1 cellular context compared by ENCODE assay signal in the genomic region with DNA sequence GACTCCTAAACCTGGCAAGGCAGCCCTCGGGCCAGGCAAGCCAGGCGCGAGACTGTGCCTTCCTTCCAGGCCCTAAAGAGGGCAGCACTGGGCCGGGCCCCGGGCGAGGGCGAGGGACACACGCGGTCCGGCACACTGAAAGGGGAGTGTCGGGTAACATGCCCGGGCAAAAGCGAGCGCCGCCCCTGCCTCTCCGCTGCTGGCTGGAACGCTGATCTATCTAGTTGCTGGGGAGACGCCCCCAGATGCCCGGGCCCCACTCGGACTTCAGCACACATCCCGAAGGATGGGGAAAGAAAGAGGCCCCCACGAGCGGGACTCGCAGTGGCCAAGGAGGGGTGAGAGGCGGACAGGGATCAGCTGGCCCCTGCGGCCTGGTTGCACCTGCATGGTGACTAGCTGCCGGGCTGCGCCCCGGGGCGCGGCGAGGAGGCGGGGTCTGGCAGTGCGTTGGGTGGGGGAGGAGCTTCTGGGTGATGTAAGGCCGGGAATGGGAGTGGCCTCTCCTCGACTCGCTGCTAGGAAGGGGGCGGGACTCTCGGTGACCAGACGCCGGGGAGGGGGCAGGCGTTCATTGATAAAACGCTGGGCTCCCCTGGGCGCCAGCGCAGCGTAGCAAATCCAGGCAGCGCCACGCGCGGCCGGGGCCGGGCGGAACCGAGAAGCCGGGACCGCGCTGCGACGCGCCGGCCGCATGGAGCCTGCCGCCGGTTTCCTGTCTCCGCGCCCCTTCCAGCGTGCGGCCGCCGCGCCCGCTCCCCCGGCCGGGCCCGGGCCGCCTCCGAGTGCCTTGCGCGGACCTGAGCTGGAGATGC.
TF ChIP-seq lines count a peak whose summit lies in the region.

A gene (plus strand): TSS at position 608 of the 815 bp plus-strand sequence. CDS start 87 bp downstream, at position 695.

TF ChIP-seq in GM12878, 131 proteins besides CTCF, POLR2A, EP300 and RAD21 (continued from another document and continues in another):
- TF ChIP-seq, protein P1, sequence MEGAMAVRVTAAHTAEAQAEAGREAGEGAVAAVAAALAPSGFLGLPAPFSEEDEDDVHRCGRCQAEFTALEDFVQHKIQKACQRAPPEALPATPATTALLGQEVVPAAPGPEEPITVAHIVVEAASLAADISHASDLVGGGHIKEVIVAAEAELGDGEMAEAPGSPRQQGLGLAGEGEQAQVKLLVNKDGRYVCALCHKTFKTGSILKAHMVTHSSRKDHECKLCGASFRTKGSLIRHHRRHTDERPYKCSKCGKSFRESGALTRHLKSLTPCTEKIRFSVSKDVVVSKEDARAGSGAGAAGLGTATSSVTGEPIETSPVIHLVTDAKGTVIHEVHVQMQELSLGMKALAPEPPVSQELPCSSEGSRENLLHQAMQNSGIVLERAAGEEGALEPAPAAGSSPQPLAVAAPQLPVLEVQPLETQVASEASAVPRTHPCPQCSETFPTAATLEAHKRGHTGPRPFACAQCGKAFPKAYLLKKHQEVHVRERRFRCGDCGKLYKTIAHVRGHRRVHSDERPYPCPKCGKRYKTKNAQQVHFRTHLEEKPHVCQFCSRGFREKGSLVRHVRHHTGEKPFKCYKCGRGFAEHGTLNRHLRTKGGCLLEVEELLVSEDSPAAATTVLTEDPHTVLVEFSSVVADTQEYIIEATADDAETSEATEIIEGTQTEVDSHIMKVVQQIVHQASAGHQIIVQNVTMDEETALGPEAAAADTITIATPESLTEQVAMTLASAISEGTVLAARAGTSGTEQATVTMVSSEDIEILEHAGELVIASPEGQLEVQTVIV (IDR thresholded peaks at IDR 0.05; ENCODE audit: borderline replicate concordance, partially characterized antibody): no peak
- TF ChIP-seq NFYA (IDR thresholded peaks at IDR 0.05; ENCODE audit: borderline replicate concordance, low read depth, low read length) (no peak), GATAD2B (conservative IDR thresholded peaks at IDR 0.05; ENCODE audit: low read depth) (peak; percentile 69), NFXL1 (IDR thresholded peaks at IDR 0.05; ENCODE audit: borderline replicate concordance) (no peak), SMAD1 (IDR thresholded peaks at IDR 0.05; ENCODE audit: low read depth, partially characterized antibody) (peak; percentile 63), TCF12 (IDR thresholded peaks at IDR 0.05; ENCODE audit: low read depth, low read length) (peak; percentile 70; the same call in 1 of the 2 replicates), YBX1 (IDR thresholded peaks at IDR 0.05) (no peak), NR2C1 (IDR thresholded peaks at IDR 0.05) (no peak), CBX3 (IDR thresholded peaks at IDR 0.05; ENCODE audit: borderline replicate concordance, low read depth) (no peak), YY1 (IDR thresholded peaks at IDR 0.05; ENCODE audit: low read depth, low read length) (peak; percentile 55), SP1 (IDR thresholded peaks at IDR 0.05; ENCODE audit: low read depth, low read length) (peak; percentile 42), NR2F1 (conservative IDR thresholded peaks at IDR 0.05) (peak; percentile 69), NBN (IDR thresholded peaks at IDR 0.05) (peak; percentile 98), ZNF622 (IDR thresholded peaks at IDR 0.05) (no peak), RB1 (IDR thresholded peaks at IDR 0.05; ENCODE audit: borderline replicate concordance) (peak; percentile 86; the same call in 1 of the 2 replicates), FOXK2 (IDR thresholded peaks at IDR 0.05) (peak; percentile 44; the same call in 1 of the 2 replicates), RFX5 (IDR thresholded peaks at IDR 0.05; ENCODE audit: low read depth, low read length) (peak; percentile 77; the same call in 1 of the 2 replicates), EED (IDR thresholded peaks at IDR 0.05; ENCODE audit: low read depth) (peak; percentile 57; the same call in 1 of the 2 replicates), DPF2 (IDR thresholded peaks at IDR 0.05) (peak; percentile 79), NFIC (IDR thresholded peaks at IDR 0.05; ENCODE audit: low read depth, low read length) (no peak), BHLHE40 (IDR thresholded peaks at IDR 0.05; ENCODE audit: borderline replicate concordance in 1 of 2, low read depth in 2 of 2, low read length in 1 of 2) (peak in 1 of 2 experiments; percentile 74; a peak in 3 of 4 replicates), ZSCAN29 (IDR thresholded peaks at IDR 0.05) (no peak), CHD4 (IDR thresholded peaks at IDR 0.05) (no peak), ATF7 (IDR thresholded peaks at IDR 0.05; ENCODE audit: low read depth) (peak; percentile 79), EGR1 (IDR thresholded peaks at IDR 0.05; ENCODE audit: borderline replicate concordance in 1 of 2, low read depth in 2 of 2, low read length in 2 of 2) (peak in 1 of 2 experiments; percentile 28; a peak in 1 of 3 replicates), MXI1 (IDR thresholded peaks at IDR 0.05; ENCODE audit: low read depth, low read length) (peak; percentile 89), JUND (IDR thresholded peaks at IDR 0.05; ENCODE audit: low read depth, low read length) (no peak), MYC (IDR thresholded peaks at IDR 0.05; ENCODE audit: insufficient read depth, insufficient read length, insufficient replicate concordance, low read length, severe bottlenecking) (peak; percentile 73), KDM1A (IDR thresholded peaks at IDR 0.05; ENCODE audit: borderline replicate concordance) (no peak), TCF3 (IDR thresholded peaks at IDR 0.05; ENCODE audit: borderline replicate concordance, insufficient read depth, low read depth, low read length) (peak; percentile 11; the same call in 1 of the 2 replicates), POLR2AphosphoS5 (IDR thresholded peaks at IDR 0.05; ENCODE audit: low read length) (peak; percentile 88)
- TF ChIP-seq, protein P2, sequence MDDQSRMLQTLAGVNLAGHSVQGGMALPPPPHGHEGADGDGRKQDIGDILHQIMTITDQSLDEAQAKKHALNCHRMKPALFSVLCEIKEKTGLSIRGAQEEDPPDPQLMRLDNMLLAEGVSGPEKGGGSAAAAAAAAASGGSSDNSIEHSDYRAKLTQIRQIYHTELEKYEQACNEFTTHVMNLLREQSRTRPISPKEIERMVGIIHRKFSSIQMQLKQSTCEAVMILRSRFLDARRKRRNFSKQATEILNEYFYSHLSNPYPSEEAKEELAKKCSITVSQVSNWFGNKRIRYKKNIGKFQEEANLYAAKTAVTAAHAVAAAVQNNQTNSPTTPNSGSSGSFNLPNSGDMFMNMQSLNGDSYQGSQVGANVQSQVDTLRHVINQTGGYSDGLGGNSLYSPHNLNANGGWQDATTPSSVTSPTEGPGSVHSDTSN (IDR thresholded peaks at IDR 0.05; ENCODE audit: insufficient replicate concordance, low read depth, low read length): peak; percentile 11
- TF ChIP-seq, protein P3, sequence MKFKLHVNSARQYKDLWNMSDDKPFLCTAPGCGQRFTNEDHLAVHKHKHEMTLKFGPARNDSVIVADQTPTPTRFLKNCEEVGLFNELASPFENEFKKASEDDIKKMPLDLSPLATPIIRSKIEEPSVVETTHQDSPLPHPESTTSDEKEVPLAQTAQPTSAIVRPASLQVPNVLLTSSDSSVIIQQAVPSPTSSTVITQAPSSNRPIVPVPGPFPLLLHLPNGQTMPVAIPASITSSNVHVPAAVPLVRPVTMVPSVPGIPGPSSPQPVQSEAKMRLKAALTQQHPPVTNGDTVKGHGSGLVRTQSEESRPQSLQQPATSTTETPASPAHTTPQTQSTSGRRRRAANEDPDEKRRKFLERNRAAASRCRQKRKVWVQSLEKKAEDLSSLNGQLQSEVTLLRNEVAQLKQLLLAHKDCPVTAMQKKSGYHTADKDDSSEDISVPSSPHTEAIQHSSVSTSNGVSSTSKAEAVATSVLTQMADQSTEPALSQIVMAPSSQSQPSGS (IDR thresholded peaks at IDR 0.05; ENCODE audit: low read length): no peak
- TF ChIP-seq, protein P4, sequence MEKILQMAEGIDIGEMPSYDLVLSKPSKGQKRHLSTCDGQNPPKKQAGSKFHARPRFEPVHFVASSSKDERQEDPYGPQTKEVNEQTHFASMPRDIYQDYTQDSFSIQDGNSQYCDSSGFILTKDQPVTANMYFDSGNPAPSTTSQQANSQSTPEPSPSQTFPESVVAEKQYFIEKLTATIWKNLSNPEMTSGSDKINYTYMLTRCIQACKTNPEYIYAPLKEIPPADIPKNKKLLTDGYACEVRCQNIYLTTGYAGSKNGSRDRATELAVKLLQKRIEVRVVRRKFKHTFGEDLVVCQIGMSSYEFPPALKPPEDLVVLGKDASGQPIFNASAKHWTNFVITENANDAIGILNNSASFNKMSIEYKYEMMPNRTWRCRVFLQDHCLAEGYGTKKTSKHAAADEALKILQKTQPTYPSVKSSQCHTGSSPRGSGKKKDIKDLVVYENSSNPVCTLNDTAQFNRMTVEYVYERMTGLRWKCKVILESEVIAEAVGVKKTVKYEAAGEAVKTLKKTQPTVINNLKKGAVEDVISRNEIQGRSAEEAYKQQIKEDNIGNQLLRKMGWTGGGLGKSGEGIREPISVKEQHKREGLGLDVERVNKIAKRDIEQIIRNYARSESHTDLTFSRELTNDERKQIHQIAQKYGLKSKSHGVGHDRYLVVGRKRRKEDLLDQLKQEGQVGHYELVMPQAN (conservative IDR thresholded peaks at IDR 0.05): peak; percentile 86
- TF ChIP-seq, protein P5, sequence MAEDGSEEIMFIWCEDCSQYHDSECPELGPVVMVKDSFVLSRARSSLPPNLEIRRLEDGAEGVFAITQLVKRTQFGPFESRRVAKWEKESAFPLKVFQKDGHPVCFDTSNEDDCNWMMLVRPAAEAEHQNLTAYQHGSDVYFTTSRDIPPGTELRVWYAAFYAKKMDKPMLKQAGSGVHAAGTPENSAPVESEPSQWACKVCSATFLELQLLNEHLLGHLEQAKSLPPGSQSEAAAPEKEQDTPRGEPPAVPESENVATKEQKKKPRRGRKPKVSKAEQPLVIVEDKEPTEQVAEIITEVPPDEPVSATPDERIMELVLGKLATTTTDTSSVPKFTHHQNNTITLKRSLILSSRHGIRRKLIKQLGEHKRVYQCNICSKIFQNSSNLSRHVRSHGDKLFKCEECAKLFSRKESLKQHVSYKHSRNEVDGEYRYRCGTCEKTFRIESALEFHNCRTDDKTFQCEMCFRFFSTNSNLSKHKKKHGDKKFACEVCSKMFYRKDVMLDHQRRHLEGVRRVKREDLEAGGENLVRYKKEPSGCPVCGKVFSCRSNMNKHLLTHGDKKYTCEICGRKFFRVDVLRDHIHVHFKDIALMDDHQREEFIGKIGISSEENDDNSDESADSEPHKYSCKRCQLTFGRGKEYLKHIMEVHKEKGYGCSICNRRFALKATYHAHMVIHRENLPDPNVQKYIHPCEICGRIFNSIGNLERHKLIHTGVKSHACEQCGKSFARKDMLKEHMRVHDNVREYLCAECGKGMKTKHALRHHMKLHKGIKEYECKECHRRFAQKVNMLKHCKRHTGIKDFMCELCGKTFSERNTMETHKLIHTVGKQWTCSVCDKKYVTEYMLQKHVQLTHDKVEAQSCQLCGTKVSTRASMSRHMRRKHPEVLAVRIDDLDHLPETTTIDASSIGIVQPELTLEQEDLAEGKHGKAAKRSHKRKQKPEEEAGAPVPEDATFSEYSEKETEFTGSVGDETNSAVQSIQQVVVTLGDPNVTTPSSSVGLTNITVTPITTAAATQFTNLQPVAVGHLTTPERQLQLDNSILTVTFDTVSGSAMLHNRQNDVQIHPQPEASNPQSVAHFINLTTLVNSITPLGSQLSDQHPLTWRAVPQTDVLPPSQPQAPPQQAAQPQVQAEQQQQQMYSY (CRISPR knock-in tag; IDR thresholded peaks at IDR 0.05): no peak
- TF ChIP-seq, protein P6, sequence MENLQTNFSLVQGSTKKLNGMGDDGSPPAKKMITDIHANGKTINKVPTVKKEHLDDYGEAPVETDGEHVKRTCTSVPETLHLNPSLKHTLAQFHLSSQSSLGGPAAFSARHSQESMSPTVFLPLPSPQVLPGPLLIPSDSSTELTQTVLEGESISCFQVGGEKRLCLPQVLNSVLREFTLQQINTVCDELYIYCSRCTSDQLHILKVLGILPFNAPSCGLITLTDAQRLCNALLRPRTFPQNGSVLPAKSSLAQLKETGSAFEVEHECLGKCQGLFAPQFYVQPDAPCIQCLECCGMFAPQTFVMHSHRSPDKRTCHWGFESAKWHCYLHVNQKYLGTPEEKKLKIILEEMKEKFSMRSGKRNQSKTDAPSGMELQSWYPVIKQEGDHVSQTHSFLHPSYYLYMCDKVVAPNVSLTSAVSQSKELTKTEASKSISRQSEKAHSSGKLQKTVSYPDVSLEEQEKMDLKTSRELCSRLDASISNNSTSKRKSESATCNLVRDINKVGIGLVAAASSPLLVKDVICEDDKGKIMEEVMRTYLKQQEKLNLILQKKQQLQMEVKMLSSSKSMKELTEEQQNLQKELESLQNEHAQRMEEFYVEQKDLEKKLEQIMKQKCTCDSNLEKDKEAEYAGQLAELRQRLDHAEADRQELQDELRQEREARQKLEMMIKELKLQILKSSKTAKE (IDR thresholded peaks at IDR 0.05; ENCODE audit: low read depth, poor library complexity, severe bottlenecking): peak; percentile 98
- TF ChIP-seq, protein P7, sequence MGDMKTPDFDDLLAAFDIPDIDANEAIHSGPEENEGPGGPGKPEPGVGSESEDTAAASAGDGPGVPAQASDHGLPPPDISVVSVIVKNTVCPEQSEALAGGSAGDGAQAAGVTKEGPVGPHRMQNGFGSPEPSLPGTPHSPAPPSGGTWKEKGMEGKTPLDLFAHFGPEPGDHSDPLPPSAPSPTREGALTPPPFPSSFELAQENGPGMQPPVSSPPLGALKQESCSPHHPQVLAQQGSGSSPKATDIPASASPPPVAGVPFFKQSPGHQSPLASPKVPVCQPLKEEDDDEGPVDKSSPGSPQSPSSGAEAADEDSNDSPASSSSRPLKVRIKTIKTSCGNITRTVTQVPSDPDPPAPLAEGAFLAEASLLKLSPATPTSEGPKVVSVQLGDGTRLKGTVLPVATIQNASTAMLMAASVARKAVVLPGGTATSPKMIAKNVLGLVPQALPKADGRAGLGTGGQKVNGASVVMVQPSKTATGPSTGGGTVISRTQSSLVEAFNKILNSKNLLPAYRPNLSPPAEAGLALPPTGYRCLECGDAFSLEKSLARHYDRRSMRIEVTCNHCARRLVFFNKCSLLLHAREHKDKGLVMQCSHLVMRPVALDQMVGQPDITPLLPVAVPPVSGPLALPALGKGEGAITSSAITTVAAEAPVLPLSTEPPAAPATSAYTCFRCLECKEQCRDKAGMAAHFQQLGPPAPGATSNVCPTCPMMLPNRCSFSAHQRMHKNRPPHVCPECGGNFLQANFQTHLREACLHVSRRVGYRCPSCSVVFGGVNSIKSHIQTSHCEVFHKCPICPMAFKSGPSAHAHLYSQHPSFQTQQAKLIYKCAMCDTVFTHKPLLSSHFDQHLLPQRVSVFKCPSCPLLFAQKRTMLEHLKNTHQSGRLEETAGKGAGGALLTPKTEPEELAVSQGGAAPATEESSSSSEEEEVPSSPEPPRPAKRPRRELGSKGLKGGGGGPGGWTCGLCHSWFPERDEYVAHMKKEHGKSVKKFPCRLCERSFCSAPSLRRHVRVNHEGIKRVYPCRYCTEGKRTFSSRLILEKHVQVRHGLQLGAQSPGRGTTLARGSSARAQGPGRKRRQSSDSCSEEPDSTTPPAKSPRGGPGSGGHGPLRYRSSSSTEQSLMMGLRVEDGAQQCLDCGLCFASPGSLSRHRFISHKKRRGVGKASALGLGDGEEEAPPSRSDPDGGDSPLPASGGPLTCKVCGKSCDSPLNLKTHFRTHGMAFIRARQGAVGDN (IDR thresholded peaks at IDR 0.05): peak; percentile 80
- TF ChIP-seq, protein P8, sequence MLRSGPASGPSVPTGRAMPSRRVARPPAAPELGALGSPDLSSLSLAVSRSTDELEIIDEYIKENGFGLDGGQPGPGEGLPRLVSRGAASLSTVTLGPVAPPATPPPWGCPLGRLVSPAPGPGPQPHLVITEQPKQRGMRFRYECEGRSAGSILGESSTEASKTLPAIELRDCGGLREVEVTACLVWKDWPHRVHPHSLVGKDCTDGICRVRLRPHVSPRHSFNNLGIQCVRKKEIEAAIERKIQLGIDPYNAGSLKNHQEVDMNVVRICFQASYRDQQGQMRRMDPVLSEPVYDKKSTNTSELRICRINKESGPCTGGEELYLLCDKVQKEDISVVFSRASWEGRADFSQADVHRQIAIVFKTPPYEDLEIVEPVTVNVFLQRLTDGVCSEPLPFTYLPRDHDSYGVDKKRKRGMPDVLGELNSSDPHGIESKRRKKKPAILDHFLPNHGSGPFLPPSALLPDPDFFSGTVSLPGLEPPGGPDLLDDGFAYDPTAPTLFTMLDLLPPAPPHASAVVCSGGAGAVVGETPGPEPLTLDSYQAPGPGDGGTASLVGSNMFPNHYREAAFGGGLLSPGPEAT (IDR thresholded peaks at IDR 0.05; ENCODE audit: low read depth): peak; percentile 67; the same call in 1 of the 2 replicates
